ENCODE assay signal across 10 cellular contexts in the genomic region with DNA sequence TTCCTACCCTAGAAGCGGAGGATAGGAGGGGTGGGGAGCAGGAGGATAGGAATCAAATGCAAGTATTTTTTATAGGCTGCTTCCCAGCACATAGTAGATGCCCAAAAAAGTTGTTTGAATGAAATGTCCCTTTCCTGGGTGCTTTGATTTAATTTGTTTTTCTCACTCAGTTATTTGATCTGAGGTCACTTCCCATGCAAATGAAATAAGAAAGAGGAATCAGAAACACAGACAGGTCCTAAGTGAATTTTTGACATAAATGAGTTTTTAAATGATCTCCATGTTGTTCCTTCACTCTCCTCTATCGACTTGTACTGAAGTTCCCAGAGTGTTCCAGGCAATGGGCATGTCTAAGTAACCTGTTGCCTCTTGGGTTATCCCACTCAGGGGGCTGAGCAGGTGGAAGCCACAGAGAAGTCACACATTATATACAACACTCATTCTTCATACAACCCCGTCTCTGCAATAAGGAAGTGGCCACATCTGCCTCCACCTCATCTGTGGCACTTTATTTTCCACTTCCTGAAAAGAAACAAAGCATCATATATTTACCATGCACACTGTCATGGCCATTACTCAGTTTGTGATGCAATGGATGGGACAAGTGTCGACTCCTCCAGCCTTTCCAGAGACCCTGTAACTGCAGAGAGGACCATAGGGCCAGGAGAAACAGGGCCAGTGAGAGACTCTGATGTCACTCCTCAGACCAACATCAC.
DNase-seq lines count a peak whose midpoint lies in the region; ATAC-seq and TF ChIP-seq lines count a peak whose summit lies in the region.
"Had no signal": no experiment of that assay in that cellular context is flagged by ENCODE, and none has a peak within 500 bp of the region (broad histone marks: within the 10 kb centered on the region; RNA-seq: fewer than 3 reads in every experiment).

No MANE protein-coding gene starts in this region.

- POLR2A ChIA-PET in activated CD8-positive, alpha-beta T cell treated with anti-CD3 and anti-CD28 coated beads for 36 hours (lab: Charles Lee) = interaction anchor here (0.6 kb wide), 1 partner anchor 65 kb away, joined by 3 read pairs; no protein-coding TSS in a partner anchor

- peaks cover 0 to 1% (median 0%) of the 10 kb centered on the region in 7 donors for H3K9me3 Mint-ChIP-seq in CD14-positive monocyte
- H3K9me3 Mint-ChIP-seq in activated CD8-positive, alpha-beta T cell treated with anti-CD3 and anti-CD28 coated beads for 36 hours = no peaks in the 10 kb centered on the region
- H3K9me3 Mint-ChIP-seq: brain had no signal

- peaks cover 1 to 10% (median 1%) of the 10 kb centered on the region in 3 donors for H3K27me3 Mint-ChIP-seq in CD14-positive monocyte (ENCODE audit: low read depth in 3 of 3)
- H3K27me3 Mint-ChIP-seq in activated CD8-positive, alpha-beta T cell treated with anti-CD3 and anti-CD28 coated beads for 36 hours = no peaks in the 10 kb centered on the region

- DNase-seq in CD14-positive monocyte (ENCODE audit: low spot score) (peak; percentile 66), D341Med (ENCODE audit: low spot score) (no peak), omental fat pad (ENCODE audit: low spot score) (no peak), foreskin melanocyte (no peak), T1000 (lab: John Stamatoyannopoulos, UW) (no peak)
- DNase-seq in activated CD8-positive, alpha-beta T cell treated with anti-CD3 and anti-CD28 coated beads for 36 hours = peak; percentile 63
- DNase-seq: Caco-2 had no signal

- H3K4me3 Mint-ChIP-seq in CD14-positive monocyte = peak overlapping the region in 1 of 2 donors; percentile 67
- no peak overlapping the region for H3K4me3 Mint-ChIP-seq in activated CD8-positive, alpha-beta T cell treated with anti-CD3 and anti-CD28 coated beads for 36 hours
- H3K4me3 Mint-ChIP-seq: brain had no signal

- CTCF ChIA-PET in activated CD8-positive, alpha-beta T cell treated with anti-CD3 and anti-CD28 coated beads for 36 hours (lab: Charles Lee) = no interaction called here

- no peaks in the 10 kb centered on the region for H3K36me3 Mint-ChIP-seq in CD14-positive monocyte
- H3K36me3 Mint-ChIP-seq in activated CD8-positive, alpha-beta T cell treated with anti-CD3 and anti-CD28 coated beads for 36 hours (ENCODE audit: low read depth) = no peaks in the 10 kb centered on the region
- H3K36me3 Mint-ChIP-seq: brain had no signal

- peaks cover 23% of the 10 kb centered on the region for H3K4me1 Mint-ChIP-seq in CD14-positive monocyte
- peaks cover 28% of the 10 kb centered on the region for H3K4me1 Mint-ChIP-seq in activated CD8-positive, alpha-beta T cell treated with anti-CD3 and anti-CD28 coated beads for 36 hours (ENCODE audit: low read depth)

- intact Hi-C loops in CD14-positive monocyte (cut with micrococcal nuclease) = no loop called here
- intact Hi-C loops in activated CD8-positive, alpha-beta T cell treated with anti-CD3 and anti-CD28 coated beads for 36 hours (cut with micrococcal nuclease) = no loop called here

- ATAC-seq in GM19463 (IDR thresholded peaks at IDR 0.05; ENCODE audit: unreplicated experiment) (peak; percentile 52), HG03558 (IDR thresholded peaks at IDR 0.05; ENCODE audit: extremely low read depth, unreplicated experiment) (peak; percentile 58), omental fat pad (ENCODE audit: low FRiP score) (no peak)
- peak; percentile 84 for ATAC-seq in activated CD8-positive, alpha-beta T cell treated with anti-CD3 and anti-CD28 coated beads for 36 hours

- TF ChIP-seq CTCF in CD14-positive monocyte (IDR thresholded peaks at IDR 0.05) = no peak
- TF ChIP-seq CTCF in activated CD8-positive, alpha-beta T cell treated with anti-CD3 and anti-CD28 coated beads for 36 hours (IDR thresholded peaks at IDR 0.05) = no peak
- TF ChIP-seq CTCF in omental fat pad (IDR thresholded peaks at IDR 0.05) = no peak

- H3K27ac Mint-ChIP-seq in CD14-positive monocyte = peak overlapping the region; percentile 79 to 96 (median 93)
- H3K27ac Mint-ChIP-seq in activated CD8-positive, alpha-beta T cell treated with anti-CD3 and anti-CD28 coated beads for 36 hours = peak overlapping the region; percentile 90
- H3K27ac Mint-ChIP-seq: brain had no signal

Comparison
In these comparisons a context has a peak if more than half of its experiments do, and no peak if none do; other contexts are left out.
1. DNase-seq: peak in CD14-positive monocyte (single experiment) and activated CD8-positive, alpha-beta T cell treated with anti-CD3 and anti-CD28 coated beads for 36 hours (single experiment); none in D341Med (single experiment), omental fat pad (single experiment), foreskin melanocyte (single experiment) and T1000 (single experiment).